Comparison of ENCODE assay signal across 25 cellular contexts in genomic region chr5:145942202-145942601, GRCh38. TPM values are rescaled to one million over a fixed set of nuclear protein-coding genes. Genes with fewer than 3 reads are reported as not detected.
DNase-seq lines count a peak whose midpoint lies in the region; ATAC-seq, FAIRE-seq and TF ChIP-seq lines count a peak whose summit lies in the region.
"Had no signal": no experiment of that assay in that cellular context is flagged by ENCODE, and none has a peak within 500 bp of the region (broad histone marks: within the 10 kb centered on the region; RNA-seq: fewer than 3 reads in every experiment).

No MANE protein-coding gene starts in this region.

- H3K36me3 ChIP-seq in colonic mucosa (no peaks in the 10 kb centered on the region), mucosa of rectum (ENCODE audit: control insufficient read depth in 2 of 2, insufficient read depth in 2 of 2, low read length in 2 of 2) (no peaks in the 10 kb centered on the region)
- H3K36me3 ChIP-seq: adrenal gland, BE2C, heart right ventricle, tibial nerve had no signal

- H3K4me1 ChIP-seq in colonic mucosa (peaks cover 2% of the 10 kb centered on the region), mucosa of rectum (ENCODE audit: control insufficient read depth in 2 of 2, insufficient read depth in 2 of 2, low read length in 2 of 2) (peaks cover 33 to 65% of the 10 kb centered on the region in 2 donors)
- H3K4me1 ChIP-seq: BE2C had no signal

- ATAC-seq in natural killer cell treated with Interleukin-12 subunit alpha and Interleukin-12 subunit beta and Interleukin-15 and Interleukin-18, amount 100 ng/mL, for 72 hours = no peak
- ATAC-seq in natural killer cell = no peak
- ATAC-seq: heart right ventricle, T-helper 17 cell had no signal

- TF ChIP-seq CTCF in natural killer cell (IDR thresholded peaks at IDR 0.05) = no peak
- no peak for TF ChIP-seq CTCF in colonic mucosa (IDR thresholded peaks at IDR 0.05)

- no peaks in the 10 kb centered on the region for H3K27me3 ChIP-seq in colonic mucosa
- H3K27me3 ChIP-seq in mucosa of rectum (ENCODE audit: control insufficient read depth in 2 of 2, insufficient read depth in 2 of 2, low read length in 2 of 2) = no peaks in the 10 kb centered on the region
- H3K27me3 ChIP-seq: adrenal gland, tibial nerve had no signal

- H3K4me1 Mint-ChIP-seq in natural killer cell treated with Interleukin-12 subunit alpha and Interleukin-12 subunit beta and Interleukin-15 and Interleukin-18, amount 100 ng/mL, for 72 hours (ENCODE audit: low read depth in 2 of 2) = peaks cover 14 to 48% of the 10 kb centered on the region in 2 donors
- no peaks in the 10 kb centered on the region for H3K4me1 Mint-ChIP-seq in natural killer cell

- no peak overlapping the region for H3K27ac Mint-ChIP-seq in natural killer cell treated with Interleukin-12 subunit alpha and Interleukin-12 subunit beta and Interleukin-15 and Interleukin-18, amount 100 ng/mL, for 72 hours
- no peak overlapping the region for H3K27ac Mint-ChIP-seq in natural killer cell
- H3K27ac Mint-ChIP-seq: activated naive CD4-positive, alpha-beta T cell treated with anti-CD3 and anti-CD28 coated beads for 36 hours; T-helper 17 cell had no signal

- H3K9me3 ChIP-seq in colonic mucosa = no peaks in the 10 kb centered on the region
- no peaks in the 10 kb centered on the region for H3K9me3 ChIP-seq in mucosa of rectum (ENCODE audit: control insufficient read depth in 2 of 2, low read length in 2 of 2)
- H3K9me3 ChIP-seq: adrenal gland, BE2C, heart right ventricle, SK-N-SH, tibial nerve had no signal

- FAIRE-seq in GM12891 (lab: Jason Lieb, UNC) = no peak
- FAIRE-seq: colon had no signal

- peak overlapping the region; percentile 52 for H3K4me3 Mint-ChIP-seq in natural killer cell treated with Interleukin-12 subunit alpha and Interleukin-12 subunit beta and Interleukin-15 and Interleukin-18, amount 100 ng/mL, for 72 hours
- H3K4me3 Mint-ChIP-seq in natural killer cell = no peak overlapping the region
- H3K4me3 Mint-ChIP-seq: activated naive CD4-positive, alpha-beta T cell treated with anti-CD3 and anti-CD28 coated beads for 36 hours; T-helper 17 cell had no signal

- no peaks in the 10 kb centered on the region for H3K36me3 Mint-ChIP-seq in natural killer cell treated with Interleukin-12 subunit alpha and Interleukin-12 subunit beta and Interleukin-15 and Interleukin-18, amount 100 ng/mL, for 72 hours
- no peaks in the 10 kb centered on the region for H3K36me3 Mint-ChIP-seq in natural killer cell

- peaks cover 33 to 63% of the 10 kb centered on the region in 2 donors for H3K27me3 Mint-ChIP-seq in natural killer cell treated with Interleukin-12 subunit alpha and Interleukin-12 subunit beta and Interleukin-15 and Interleukin-18, amount 100 ng/mL, for 72 hours
- peaks cover under 1 to 9% of the 10 kb centered on the region in 2 donors for H3K27me3 Mint-ChIP-seq in natural killer cell (ENCODE audit: low read depth in 2 of 2)

- intact Hi-C loops in natural killer cell (cut with micrococcal nuclease) (no loop called here), colonic mucosa (cut with DNase I) (no loop called here)

- H3K27ac ChIP-seq in colonic mucosa (peak overlapping the region; percentile 39), mucosa of rectum (ENCODE audit: low read depth in 2 of 2, low read length in 2 of 2) (peak overlapping the region; percentile 39 to 60)
- H3K27ac ChIP-seq: adrenal gland, heart right ventricle, RWPE1, tibial nerve had no signal

- peak overlapping the region in 1 of 2 donors; percentile 55 for H3K9ac ChIP-seq in colonic mucosa (ENCODE audit: low read depth in 2 of 2, low read length in 2 of 2)
- H3K9ac ChIP-seq in mucosa of rectum (ENCODE audit: low read depth in 1 of 2, low read length in 2 of 2) = peak overlapping the region in 1 of 2 donors; percentile 28
- H3K9ac ChIP-seq: SK-N-SH had no signal

- DNase-seq in natural killer cell treated with Interleukin-12 subunit alpha and Interleukin-12 subunit beta and Interleukin-15 and Interleukin-18, amount 100 ng/mL, for 72 hours (ENCODE audit: low spot score) = no peak
- DNase-seq in natural killer cell (no peak), colonic mucosa (peak; percentile 57), GM12891 (ENCODE audit: insufficient read length, low spot score) (no peak), NCI-H128 (lab: John Stamatoyannopoulos, UW; ENCODE audit: unreplicated experiment) (no peak)
- no peak for DNase-seq in NK-92 treated with Interleukin-12 subunit alpha and Interleukin-12 subunit beta, amount 100 ng/mL, for 24 hours (lab: John Stamatoyannopoulos, UW)
- DNase-seq in effector CD4-positive, alpha-beta T cell = no peak
- DNase-seq: ACHN; activated CD8-positive, alpha-beta memory T cell treated with anti-CD3 and anti-CD28 coated beads for 24 hours; activated naive CD4-positive, alpha-beta T cell treated with anti-CD3 and anti-CD28 coated beads for 36 hours; adrenal gland; BE2C; effector memory CD4-positive, alpha-beta T cell; heart right ventricle; NCI-H1092; NCI-H187 treated with DMSO at 0.1 percent for 48 hours; NCI-H2227 treated with DMSO at 0.1 percent for 48 hours; NCI-H748 treated with DMSO at 0.1 percent for 48 hours; occipital lobe; SK-N-SH; T-helper 17 cell had no signal

- H3K4me3 ChIP-seq in colonic mucosa (no peak overlapping the region), mucosa of rectum (ENCODE audit: low read length in 2 of 2) (no peak overlapping the region)
- H3K4me3 ChIP-seq: adrenal gland, heart right ventricle, tibial nerve had no signal

- no peak for TF ChIP-seq POLR2A in GM12891 (IDR thresholded peaks at IDR 0.05; ENCODE audit: low read depth, low read length)

- H3K9me3 Mint-ChIP-seq in natural killer cell treated with Interleukin-12 subunit alpha and Interleukin-12 subunit beta and Interleukin-15 and Interleukin-18, amount 100 ng/mL, for 72 hours = no peaks in the 10 kb centered on the region
- no peaks in the 10 kb centered on the region for H3K9me3 Mint-ChIP-seq in natural killer cell
- H3K9me3 Mint-ChIP-seq: activated naive CD4-positive, alpha-beta T cell treated with anti-CD3 and anti-CD28 coated beads for 36 hours had no signal

TF ChIP-seq in GM12891, 5 proteins besides CTCF, POLR2A, EP300 and RAD21:
- no peak for TF ChIP-seq POU2F2 (IDR thresholded peaks at IDR 0.05; ENCODE audit: low read depth, low read length)
- no peak for TF ChIP-seq PAX5 (IDR thresholded peaks at IDR 0.05; ENCODE audit: insufficient read depth, low read length, severe bottlenecking)
- TF ChIP-seq POLR2AphosphoS5 (IDR thresholded peaks at IDR 0.05; ENCODE audit: low read depth, low read length) = no peak
- no peak for TF ChIP-seq SPI1 (IDR thresholded peaks at IDR 0.05; ENCODE audit: low read depth, low read length)
- no peak for TF ChIP-seq TAF1 (IDR thresholded peaks at IDR 0.05; ENCODE audit: low read depth, low read length)

RNA-seq across cellular contexts. Expression of gene SH3RF2, which starts 5.8 kb away (rescaled TPM):
- total RNA-seq in natural killer cell treated with Interleukin-12 subunit alpha and Interleukin-12 subunit beta and Interleukin-15 and Interleukin-18, amount 100 ng/mL, for 72 hours = under 1 TPM; 0.07 to 0.50 TPM
- under 1 TPM in 2 of 3 donors, not detected in 1; 0.28 to 0.35 TPM for total RNA-seq in natural killer cell
- total RNA-seq in colonic mucosa = 10 to 100 TPM; 58.2 to 59.3 TPM
- polyA plus RNA-seq in GM12891 (2012; ENCODE audit: low read depth, missing spikeins) = not detected
- total RNA-seq: activated naive CD4-positive, alpha-beta T cell treated with anti-CD3 and anti-CD28 coated beads for 36 hours had no signal

Comparison
In these comparisons a context has a peak if more than half of its experiments do, and no peak if none do; other contexts are left out.
1. RNA of gene SH3RF2, which starts 5.8 kb away (total RNA-seq): 58.2 to 59.3 TPM in colonic mucosa; 0.07 to 0.50 TPM in natural killer cell treated with Interleukin-12 subunit alpha and Interleukin-12 subunit beta and Interleukin-15 and Interleukin-18, amount 100 ng/mL, for 72 hours and 0.28 to 0.35 TPM in natural killer cell; every median in the first group is over 10 times any median in the second.